Comparison of ENCODE assay signal across 1 cellular context in genomic region chr10:50990568-50991495, GRCh38.
TF ChIP-seq lines count a peak whose summit lies in the region.

No MANE protein-coding gene starts in this region.

TF ChIP-seq in H1, 55 proteins besides CTCF, POLR2A, EP300 and RAD21 (continued from another document):
- TF ChIP-seq E2F6 (IDR thresholded peaks at IDR 0.05), result no peak
- TF ChIP-seq NRF1 (IDR thresholded peaks at IDR 0.05; ENCODE audit: low read depth, low read length), result no peak
- TF ChIP-seq USF2 (IDR thresholded peaks at IDR 0.05; ENCODE audit: low read length), result no peak
- TF ChIP-seq RBBP5 (IDR thresholded peaks at IDR 0.05; ENCODE audit: borderline replicate concordance, low read depth, low read length), result peak; percentile 29; the same call in 1 of the 2 replicates
- no peak for TF ChIP-seq GABPA (IDR thresholded peaks at IDR 0.05; ENCODE audit: borderline replicate concordance, insufficient read depth, low read length)
TF ChIP-seq in H1: peak in this region for 3.
